1 cellular context compared by ENCODE assay signal in genomic region chr14:21382095-21382494, GRCh38.
TF ChIP-seq lines count a peak whose summit lies in the region.

No MANE protein-coding gene starts in this region.

TF ChIP-seq in H1, 55 proteins besides CTCF, POLR2A, EP300 and RAD21:
- TF ChIP-seq NRF1 (IDR thresholded peaks at IDR 0.05; ENCODE audit: low read depth, low read length) (no peak), KDM1A (IDR thresholded peaks at IDR 0.05; ENCODE audit: borderline replicate concordance, low read length) (no peak), TAF7 (optimal IDR thresholded peaks at IDR 0.05; ENCODE audit: borderline replicate concordance, low read depth, low read length) (no peak), EZH2 (IDR thresholded peaks at IDR 0.05; ENCODE audit: low read depth, low read length, severe bottlenecking) (no peak), ATF2 (IDR thresholded peaks at IDR 0.05; ENCODE audit: low read length) (no peak)
